Comparison of ENCODE assay signal across 1 cellular context in the genomic region with DNA sequence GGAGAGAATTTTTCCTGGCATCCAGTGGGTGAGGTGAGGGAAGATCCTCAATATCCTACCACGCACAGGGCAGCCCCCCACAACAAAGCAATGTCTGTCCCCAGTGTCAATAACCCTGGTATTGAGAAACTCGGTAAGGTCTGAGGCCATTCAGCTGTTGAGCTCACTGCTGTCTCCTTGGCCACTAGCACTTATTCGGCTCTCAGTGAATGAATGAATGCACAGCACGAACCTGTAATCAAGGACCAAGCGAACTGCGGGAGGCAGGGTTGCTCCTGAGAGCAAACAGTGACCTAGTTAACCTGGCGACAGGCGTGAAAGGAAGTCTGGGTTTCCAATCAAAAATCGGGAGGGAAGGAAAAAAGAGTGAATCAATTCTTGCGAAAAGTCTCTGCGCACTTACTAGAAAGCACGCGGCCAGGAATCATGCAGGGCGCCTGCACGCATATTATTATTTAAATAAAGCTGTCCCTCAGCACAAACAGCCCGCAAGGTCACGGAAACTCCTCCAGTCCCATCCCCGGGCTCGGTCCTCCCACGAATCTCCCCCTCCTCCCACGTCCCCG.
TF ChIP-seq lines count a peak whose summit lies in the region.

No MANE protein-coding gene starts in this region.

TF ChIP-seq in HEK293, 187 proteins besides CTCF, POLR2A, EP300 and RAD21 (continued from another document):
- TF ChIP-seq, protein P1, sequence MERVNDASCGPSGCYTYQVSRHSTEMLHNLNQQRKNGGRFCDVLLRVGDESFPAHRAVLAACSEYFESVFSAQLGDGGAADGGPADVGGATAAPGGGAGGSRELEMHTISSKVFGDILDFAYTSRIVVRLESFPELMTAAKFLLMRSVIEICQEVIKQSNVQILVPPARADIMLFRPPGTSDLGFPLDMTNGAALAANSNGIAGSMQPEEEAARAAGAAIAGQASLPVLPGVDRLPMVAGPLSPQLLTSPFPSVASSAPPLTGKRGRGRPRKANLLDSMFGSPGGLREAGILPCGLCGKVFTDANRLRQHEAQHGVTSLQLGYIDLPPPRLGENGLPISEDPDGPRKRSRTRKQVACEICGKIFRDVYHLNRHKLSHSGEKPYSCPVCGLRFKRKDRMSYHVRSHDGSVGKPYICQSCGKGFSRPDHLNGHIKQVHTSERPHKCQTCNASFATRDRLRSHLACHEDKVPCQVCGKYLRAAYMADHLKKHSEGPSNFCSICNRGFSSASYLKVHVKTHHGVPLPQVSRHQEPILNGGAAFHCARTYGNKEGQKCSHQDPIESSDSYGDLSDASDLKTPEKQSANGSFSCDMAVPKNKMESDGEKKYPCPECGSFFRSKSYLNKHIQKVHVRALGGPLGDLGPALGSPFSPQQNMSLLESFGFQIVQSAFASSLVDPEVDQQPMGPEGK (tag by site-specific recombination; IDR thresholded peaks at IDR 0.05) = peak; percentile 63
- TF ChIP-seq, protein P2, sequence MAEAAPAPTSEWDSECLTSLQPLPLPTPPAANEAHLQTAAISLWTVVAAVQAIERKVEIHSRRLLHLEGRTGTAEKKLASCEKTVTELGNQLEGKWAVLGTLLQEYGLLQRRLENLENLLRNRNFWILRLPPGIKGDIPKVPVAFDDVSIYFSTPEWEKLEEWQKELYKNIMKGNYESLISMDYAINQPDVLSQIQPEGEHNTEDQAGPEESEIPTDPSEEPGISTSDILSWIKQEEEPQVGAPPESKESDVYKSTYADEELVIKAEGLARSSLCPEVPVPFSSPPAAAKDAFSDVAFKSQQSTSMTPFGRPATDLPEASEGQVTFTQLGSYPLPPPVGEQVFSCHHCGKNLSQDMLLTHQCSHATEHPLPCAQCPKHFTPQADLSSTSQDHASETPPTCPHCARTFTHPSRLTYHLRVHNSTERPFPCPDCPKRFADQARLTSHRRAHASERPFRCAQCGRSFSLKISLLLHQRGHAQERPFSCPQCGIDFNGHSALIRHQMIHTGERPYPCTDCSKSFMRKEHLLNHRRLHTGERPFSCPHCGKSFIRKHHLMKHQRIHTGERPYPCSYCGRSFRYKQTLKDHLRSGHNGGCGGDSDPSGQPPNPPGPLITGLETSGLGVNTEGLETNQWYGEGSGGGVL (tag by site-specific recombination; IDR thresholded peaks at IDR 0.05) = peak; percentile 45; the same call in 1 of the 2 replicates
- TF ChIP-seq ZNF24 (tag by site-specific recombination; IDR thresholded peaks at IDR 0.05) = peak; percentile 79; the same call in 1 of the 2 replicates
